16 cellular contexts compared by ENCODE assay signal in genomic region chr10:103638948-103639347, GRCh38.
DNase-seq lines count a peak whose midpoint lies in the region; ATAC-seq and TF ChIP-seq lines count a peak whose summit lies in the region.
"Had no signal": no experiment of that assay in that cellular context is flagged by ENCODE, and none has a peak within 500 bp of the region (broad histone marks: within the 10 kb centered on the region; RNA-seq: fewer than 3 reads in every experiment).

No MANE protein-coding gene starts in this region.

- H3K4me1 Mint-ChIP-seq in endodermal cell (peaks cover 19% of the 10 kb centered on the region), nephron (peaks cover 77% of the 10 kb centered on the region), immature natural killer cell (no peaks in the 10 kb centered on the region)

- H3K4me3 Mint-ChIP-seq in endodermal cell (no peak overlapping the region), nephron (no peak overlapping the region), immature natural killer cell (no peak overlapping the region)
- H3K4me3 Mint-ChIP-seq: type B pancreatic cell had no signal

- H3K36me3 Mint-ChIP-seq in endodermal cell (ENCODE audit: low read depth), result peaks cover under 1% of the 10 kb centered on the region
- peaks cover 9% of the 10 kb centered on the region for H3K36me3 Mint-ChIP-seq in nephron (ENCODE audit: low read depth)
- no peaks in the 10 kb centered on the region for H3K36me3 Mint-ChIP-seq in immature natural killer cell
- H3K36me3 Mint-ChIP-seq: activated naive CD4-positive, alpha-beta T cell treated with anti-CD3 and anti-CD28 coated beads, Interleukin-2, amount 50 U/mL, for 72 hours had no signal

- H3K4me3 ChIP-seq in heart right ventricle, result no peak overlapping the region
- no peak overlapping the region for H3K4me3 ChIP-seq in endodermal cell (ENCODE audit: low read length)
- H3K4me3 ChIP-seq in transverse colon, result no peak overlapping the region
- H3K4me3 ChIP-seq: A549 had no signal

- H3K9me3 Mint-ChIP-seq in endodermal cell, result no peaks in the 10 kb centered on the region
- H3K9me3 Mint-ChIP-seq in nephron, result no peaks in the 10 kb centered on the region
- no peaks in the 10 kb centered on the region for H3K9me3 Mint-ChIP-seq in immature natural killer cell
- H3K9me3 Mint-ChIP-seq: activated naive CD4-positive, alpha-beta T cell treated with anti-CD3 and anti-CD28 coated beads, Interleukin-2, amount 50 U/mL, for 72 hours; type B pancreatic cell had no signal

- intact Hi-C loops in heart right ventricle (cut with DNase I) (no loop called here), Right ventricle myocardium inferior (cut with DNase I) (no loop called here), transverse colon (cut with DNase I; ENCODE audit: low total_unique reads) (no loop called here)

- H3K27me3 Mint-ChIP-seq in endodermal cell (ENCODE audit: insufficient read depth) (no peaks in the 10 kb centered on the region), nephron (ENCODE audit: low read depth) (no peaks in the 10 kb centered on the region), immature natural killer cell (ENCODE audit: low read depth in 3 of 3) (peaks cover 0 to 1% (median 0%) of the 10 kb centered on the region in 3 donors)
- H3K27me3 Mint-ChIP-seq: type B pancreatic cell had no signal

- H3K27me3 ChIP-seq in heart right ventricle, result no peaks in the 10 kb centered on the region
- no peaks in the 10 kb centered on the region for H3K27me3 ChIP-seq in endodermal cell (ENCODE audit: control insufficient read depth, insufficient read depth, low read length, poor library complexity, severe bottlenecking)
- H3K27me3 ChIP-seq in transverse colon, result no peaks in the 10 kb centered on the region

- DNase-seq in heart right ventricle (no peak), Right ventricle myocardium inferior (ENCODE audit: missing footprints) (no peak), endodermal cell (no peak), transverse colon (no peak), immature natural killer cell (no peak), omental fat pad (ENCODE audit: low spot score) (no peak), putamen (ENCODE audit: low spot score) (no peak)
- DNase-seq: activated CD4-positive, alpha-beta T cell treated with anti-CD3 and anti-CD28 coated beads, Interleukin-2, amount 50 U/mL, for 1 hour; activated T-cell treated with anti-CD3 and anti-CD28 coated beads for 4 hours; DMS79; NCI-H1694 treated with DMSO at 0.1 percent for 48 hours; SK-N-SH had no signal

- H3K9me3 ChIP-seq in heart right ventricle, result no peaks in the 10 kb centered on the region
- no peaks in the 10 kb centered on the region for H3K9me3 ChIP-seq in endodermal cell (ENCODE audit: control insufficient read depth, low read length)
- no peaks in the 10 kb centered on the region for H3K9me3 ChIP-seq in transverse colon
- H3K9me3 ChIP-seq: A549, SK-N-SH had no signal

- in situ Hi-C loops in transverse colon (cut with MboI; ENCODE audit: low pct_ligation_motif_present in 1 of 4, low pct_unique_long_range_greater_than_20kb in 1 of 4, low sequenced_read_pairs in 3 of 4), result no loop called here

- H3K27ac Mint-ChIP-seq in endodermal cell, result peak overlapping the region; percentile 56
- H3K27ac Mint-ChIP-seq in nephron, result peak overlapping the region in 2 of 3 experiments; percentile 65 to 94
- H3K27ac Mint-ChIP-seq in immature natural killer cell, result peak overlapping the region in 1 of 6 donors; percentile 27
- H3K27ac Mint-ChIP-seq: activated naive CD4-positive, alpha-beta T cell treated with anti-CD3 and anti-CD28 coated beads, Interleukin-2, amount 50 U/mL, for 72 hours; type B pancreatic cell had no signal

- TF ChIP-seq CTCF in heart right ventricle (IDR thresholded peaks at IDR 0.05) (no peak), endodermal cell (conservative IDR thresholded peaks at IDR 0.05) (no peak), nephron (IDR thresholded peaks at IDR 0.05; ENCODE audit: unreplicated experiment in 3 of 3) (no peak), transverse colon (IDR thresholded peaks at IDR 0.05) (no peak), omental fat pad (IDR thresholded peaks at IDR 0.05) (no peak)

- 85 to 87% methylated on average over 8 of the region's 8 CpGs for WGBS in heart right ventricle, 2 donors
- WGBS in endodermal cell (ENCODE audit: insufficient coverage in 1 of 2, insufficient read length in 1 of 2), 2 experiments, result 84 to 94% methylated on average over 4 to 8 of the region's 8 CpGs
- 77 to 96% methylated on average over 4 to 8 of the region's 8 CpGs for WGBS in transverse colon (ENCODE audit: low coverage in 1 of 2), 2 donors

- ATAC-seq in heart right ventricle (no peak), Right ventricle myocardium inferior (no peak), omental fat pad (ENCODE audit: low FRiP score) (no peak)
- ATAC-seq: A549; activated naive CD4-positive, alpha-beta T cell treated with anti-CD3 and anti-CD28 coated beads, Interleukin-2, amount 50 U/mL, for 72 hours had no signal

- TF ChIP-seq POLR2A in transverse colon (IDR thresholded peaks at IDR 0.05), result no peak

- H3K9ac ChIP-seq in endodermal cell (ENCODE audit: extremely low read depth, low read length, poor library complexity, severe bottlenecking), result no peak overlapping the region
- H3K9ac ChIP-seq: SK-N-SH had no signal

- TF ChIP-seq EP300 in transverse colon (IDR thresholded peaks at IDR 0.05; ENCODE audit: low read depth), result no peak

- peaks cover 0 to 12% (median 0%) of the 10 kb centered on the region in 9 donors for H3K36me3 ChIP-seq in heart right ventricle
- no peaks in the 10 kb centered on the region for H3K36me3 ChIP-seq in endodermal cell (ENCODE audit: control insufficient read depth, insufficient read depth, low read length)
- no peaks in the 10 kb centered on the region for H3K36me3 ChIP-seq in transverse colon

- peaks cover 36 to 72% (median 61%) of the 10 kb centered on the region in 9 donors for H3K4me1 ChIP-seq in heart right ventricle
- H3K4me1 ChIP-seq in endodermal cell (ENCODE audit: control insufficient read depth, insufficient read depth, low read length), result no peaks in the 10 kb centered on the region
- peaks cover 22 to 40% (median 24%) of the 10 kb centered on the region in 4 donors for H3K4me1 ChIP-seq in transverse colon
- H3K4me1 ChIP-seq: A549 had no signal

- H3K27ac ChIP-seq in heart right ventricle, result peak overlapping the region; percentile 37 to 89 (median 76)
- no peak overlapping the region for H3K27ac ChIP-seq in endodermal cell (ENCODE audit: low read depth, low read length)
- H3K27ac ChIP-seq in transverse colon, result peak overlapping the region; percentile 69 to 85 (median 76)
